ENCODE assay signal across 30 cellular contexts in the genomic region with DNA sequence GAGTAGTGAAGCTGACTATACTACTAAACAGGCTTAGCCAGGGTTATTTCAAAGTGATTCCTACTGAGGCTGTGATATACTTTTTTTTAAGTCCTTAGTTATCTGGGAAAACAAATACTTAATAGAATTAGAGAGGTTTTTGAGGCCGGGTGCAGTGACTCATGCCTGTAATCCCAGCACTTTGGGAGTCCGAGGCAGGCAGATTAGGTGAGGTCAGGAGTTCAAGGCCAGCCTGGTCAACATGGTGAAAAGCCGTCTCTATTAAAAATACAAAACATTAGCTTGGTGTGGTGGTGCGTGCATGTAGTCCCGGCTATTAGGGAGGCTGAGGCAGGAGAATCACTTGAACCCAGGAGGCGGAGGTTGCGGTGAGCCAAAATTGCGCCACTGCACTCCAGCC. TPM values are rescaled to one million over a fixed set of nuclear protein-coding genes. Genes with fewer than 3 reads are reported as not detected.
"Had no signal": no experiment of that assay in that cellular context is flagged by ENCODE, and none has a peak within 500 bp of the region (broad histone marks: within the 10 kb centered on the region; RNA-seq: fewer than 3 reads in every experiment).

No MANE protein-coding gene starts in this region.

- H3K27me3 ChIP-seq: SJSA1 had no signal

- DNase-seq: activated CD4-positive, alpha-beta memory T cell treated with anti-CD3 and anti-CD28 coated beads, Interleukin-2, amount 10 ng/mL, durations not matched to agents 7 days and 5 days; activated CD4-positive, alpha-beta T cell treated with anti-CD3 and anti-CD28 coated beads, Interleukin-2, amount 50 U/mL, for 1 hour; activated CD4-positive, CD25-positive, alpha-beta regulatory T cell; activated gamma-delta T cell; activated naive CD4-positive, alpha-beta T cell treated with anti-CD3 and anti-CD28 coated beads for 36 hours; activated T-cell treated with anti-CD3 and anti-CD28 coated beads for 4 hours; activated T-cell treated with anti-CD3 and anti-CD28 coated beads, Interleukin-2, amount 50 U/mL, for 48 hours; caudate nucleus; KG1; NCI-H1092; NCI-H1417; NCI-H1930; NCI-H2107; NCI-H2171 treated with DMSO at 0.1 percent for 48 hours; NCI-H226; NCI-H526; NCI-H774; NK-92 treated with Interleukin-12 subunit alpha and Interleukin-12 subunit beta, amount 100 ng/mL, for 24 hours; OCI-M1; RPMI8226; T-helper 17 cell; T1000 had no signal

- H3K4me3 ChIP-seq: SJSA1 had no signal

- H3K27ac ChIP-seq: SJSA1 had no signal

- H3K27me3 Mint-ChIP-seq: IgD-negative memory B cell had no signal

- ATAC-seq: activated T-helper 17 cell treated with anti-CD3 and anti-CD28 coated beads, Interleukin-2, amount 50 U/mL, for 72 hours; Panc1; Right ventricle myocardium inferior; SK-N-SH treated with all-trans-retinoic acid at 6 μM for 48 hours; T-helper 17 cell had no signal

- H3K4me3 Mint-ChIP-seq: activated CD4-positive, alpha-beta memory T cell treated with anti-CD3 and anti-CD28 coated beads, Interleukin-2, amount 10 ng/mL, durations not matched to agents 7 days and 5 days; activated naive CD4-positive, alpha-beta T cell treated with anti-CD3 and anti-CD28 coated beads for 36 hours; activated naive CD8-positive, alpha-beta T cell; activated T-helper 17 cell treated with anti-CD3 and anti-CD28 coated beads, Interleukin-2, amount 50 U/mL, for 72 hours; IgD-negative memory B cell; T-helper 17 cell had no signal

- H3K36me3 Mint-ChIP-seq: IgD-negative memory B cell had no signal

- H3K9me3 ChIP-seq: SJSA1 had no signal

- H3K4me1 Mint-ChIP-seq: activated T-helper 17 cell treated with anti-CD3 and anti-CD28 coated beads, Interleukin-2, amount 50 U/mL, for 72 hours; IgD-negative memory B cell had no signal

- H3K9me3 Mint-ChIP-seq: activated CD4-positive, alpha-beta memory T cell treated with anti-CD3 and anti-CD28 coated beads, Interleukin-2, amount 10 ng/mL, durations not matched to agents 7 days and 5 days; activated naive CD4-positive, alpha-beta T cell treated with anti-CD3 and anti-CD28 coated beads for 36 hours; activated T-helper 17 cell treated with anti-CD3 and anti-CD28 coated beads, Interleukin-2, amount 50 U/mL, for 72 hours; IgD-negative memory B cell had no signal

- H3K36me3 ChIP-seq: SJSA1 had no signal

- H3K27ac Mint-ChIP-seq: activated CD4-positive, alpha-beta memory T cell treated with anti-CD3 and anti-CD28 coated beads, Interleukin-2, amount 10 ng/mL, durations not matched to agents 7 days and 5 days; activated naive CD4-positive, alpha-beta T cell treated with anti-CD3 and anti-CD28 coated beads for 36 hours; activated naive CD8-positive, alpha-beta T cell; activated T-helper 17 cell treated with anti-CD3 and anti-CD28 coated beads, Interleukin-2, amount 50 U/mL, for 72 hours; T-helper 17 cell had no signal

RNA-seq across cellular contexts. Expression of gene PRTG, which starts 34.2 kb away (rescaled TPM):
- total RNA-seq: activated CD4-positive, alpha-beta memory T cell treated with anti-CD3 and anti-CD28 coated beads, Interleukin-2, amount 10 ng/mL, durations not matched to agents 7 days and 5 days; activated CD8-positive, alpha-beta memory T cell treated with anti-CD3 and anti-CD28 coated beads for 36 hours; activated naive CD4-positive, alpha-beta T cell treated with anti-CD3 and anti-CD28 coated beads for 36 hours; activated T-helper 17 cell treated with anti-CD3 and anti-CD28 coated beads, Interleukin-2, amount 50 U/mL, for 72 hours; T-helper 17 cell had no signal
